Comparison of ENCODE assay signal across 1 cellular context in the genomic region with DNA sequence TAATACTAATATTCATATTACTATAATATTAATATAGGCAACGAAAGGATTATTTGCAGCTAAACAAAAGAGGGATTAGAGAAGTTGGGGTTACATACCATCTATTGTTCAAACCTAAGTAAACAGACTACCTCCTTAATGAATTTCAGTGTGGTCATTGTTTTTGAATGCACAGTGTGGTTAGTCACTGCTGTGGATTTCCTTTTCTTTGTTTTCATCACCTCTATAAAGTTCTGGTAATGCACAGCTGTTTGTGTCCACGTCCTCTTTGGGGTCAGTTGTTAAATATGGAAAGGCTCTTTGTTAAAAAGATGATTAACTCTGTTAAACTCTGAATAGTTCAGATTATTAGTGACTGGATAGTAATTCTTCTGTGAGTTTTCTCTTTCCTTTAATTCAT.
TF ChIP-seq lines count a peak whose summit lies in the region.

No MANE protein-coding gene starts in this region.

TF ChIP-seq in PFSK-1, 5 proteins besides CTCF, POLR2A, EP300 and RAD21 (continued from another document):
- TF ChIP-seq REST (IDR thresholded peaks at IDR 0.05; ENCODE audit: insufficient read depth in 1 of 2, low read depth in 2 of 2, low read length in 2 of 2) (no peak), TAF1 (IDR thresholded peaks at IDR 0.05; ENCODE audit: borderline replicate concordance, insufficient read depth, low read length) (no peak)
